ENCODE assay signal across 8 cellular contexts in the genomic region with DNA sequence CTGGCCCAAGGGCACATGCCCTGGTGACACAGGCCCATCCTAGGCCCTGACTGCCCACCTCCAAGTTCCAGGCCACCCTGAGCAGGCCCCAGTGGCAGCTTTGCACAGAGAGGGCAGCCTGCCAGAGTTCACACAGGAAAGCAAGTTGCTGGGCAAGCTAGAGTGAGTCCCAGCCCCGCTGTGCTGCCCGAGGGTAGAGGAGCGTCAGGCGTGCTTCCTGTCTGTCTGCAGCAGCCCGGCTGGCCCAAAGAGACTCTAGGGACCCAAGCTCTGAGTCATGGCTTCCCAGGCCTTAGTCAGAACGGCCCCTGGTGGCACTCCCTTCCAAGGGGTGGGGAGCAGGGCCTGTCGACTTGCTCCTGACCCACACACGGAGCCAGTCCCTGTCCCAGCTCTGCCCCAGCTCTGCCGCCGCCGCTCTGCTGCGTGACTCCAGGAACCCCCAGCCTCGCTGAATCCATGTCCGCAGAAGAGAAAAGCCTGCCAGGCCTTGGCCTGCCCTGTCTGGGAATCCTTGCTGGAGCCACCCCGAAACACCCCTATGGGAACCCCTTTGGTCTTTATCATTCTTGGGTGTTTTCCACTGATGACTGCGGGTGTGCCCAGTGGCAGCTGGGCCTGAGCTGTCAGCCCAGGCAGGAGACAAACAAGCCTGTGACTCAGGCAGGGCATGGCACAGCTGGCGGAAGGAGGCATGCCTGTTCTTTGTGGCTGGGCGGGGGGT.
DNase-seq lines count a peak whose midpoint lies in the region; ATAC-seq and TF ChIP-seq lines count a peak whose summit lies in the region.
"Not testable (repeated sequence)": the region's sequence is repeated elsewhere in the genome, so short reads cannot be mapped to it uniquely, and the experiment has no call there.

No MANE protein-coding gene starts in this region.

- DNase-seq in ELR (ENCODE audit: low read depth) (peak; percentile 98), Peyer's patch (peak; percentile 71 to 89 (median 82)), amniotic epithelial cell (ENCODE audit: low read depth) (peak; percentile 62), germinal center (ENCODE audit: low spot score) (peak; percentile 59), thyroid gland (peak; percentile 39 to 55)
- peak in 1 of 10 donors; percentile 46 for DNase-seq in naive thymus-derived CD8-positive, alpha-beta T cell

- not testable (repeated sequence) for H3K4me3 ChIP-seq in Peyer's patch; thyroid gland (replicated peaks in 1 of 3)

- H3K36me3 Mint-ChIP-seq in naive thymus-derived CD8-positive, alpha-beta T cell = peaks cover 0 to 30% (median 2%) of the 10 kb centered on the region in 3 donors

- TF ChIP-seq POLR2A in Peyer's patch (IDR thresholded peaks at IDR 0.05); thyroid gland (IDR thresholded peaks at IDR 0.05): not testable (repeated sequence)

- POLR2A ChIA-PET in naive thymus-derived CD8-positive, alpha-beta T cell (lab: Charles Lee) = not testable (repeated sequence)

- WGBS in thyroid gland, 2 donors = 74 to 80% methylated on average over 1 to 13 of the region's 18 CpGs

- H3K27ac ChIP-seq in Peyer's patch (peak overlapping the region; percentile 55 to 80 (median 74)), thyroid gland (peak overlapping the region; percentile 41 to 80 (median 41))

- ATAC-seq in GM21515 (IDR thresholded peaks at IDR 0.05; ENCODE audit: unreplicated experiment) = peak; percentile 54
- peak; percentile 76 for ATAC-seq in HG03432 (IDR thresholded peaks at IDR 0.05; ENCODE audit: unreplicated experiment)
- ATAC-seq in naive thymus-derived CD8-positive, alpha-beta T cell = peak in 1 of 2 donors; percentile 58

- H3K4me1 ChIP-seq in Peyer's patch (peaks cover 0 to 45% (median 15%) of the 10 kb centered on the region in 4 donors), thyroid gland (peaks cover 0 to 40% of the 10 kb centered on the region in 2 donors)

- peaks cover 8 to 26% (median 22%) of the 10 kb centered on the region in 4 donors for H3K4me1 Mint-ChIP-seq in naive thymus-derived CD8-positive, alpha-beta T cell

- not testable (repeated sequence) for H3K9me3 Mint-ChIP-seq in naive thymus-derived CD8-positive, alpha-beta T cell

- not testable (repeated sequence) for TF ChIP-seq CTCF in Peyer's patch (IDR thresholded peaks at IDR 0.05); thyroid gland (IDR thresholded peaks at IDR 0.05)

- H3K9me3 ChIP-seq in Peyer's patch, thyroid gland: not testable (repeated sequence)

- H3K27me3 Mint-ChIP-seq in naive thymus-derived CD8-positive, alpha-beta T cell = not testable (repeated sequence)

- H3K27ac Mint-ChIP-seq in naive thymus-derived CD8-positive, alpha-beta T cell = peak overlapping the region in 6 of 10 donors; percentile 28 to 73 (median 62)

- not testable (repeated sequence) for H3K27me3 ChIP-seq in Peyer's patch, thyroid gland

- H3K36me3 ChIP-seq in Peyer's patch = peaks cover 0 to 26% (median 0%) of the 10 kb centered on the region in 3 donors
- not testable (repeated sequence) for H3K36me3 ChIP-seq in thyroid gland

- intact Hi-C loops in thyroid gland (cut with DNase I) = not testable (repeated sequence)

- H3K4me3 Mint-ChIP-seq in naive thymus-derived CD8-positive, alpha-beta T cell = peak overlapping the region in 1 of 10 donors; percentile 19
